ENCODE assay signal across 9 cellular contexts in the genomic region with DNA sequence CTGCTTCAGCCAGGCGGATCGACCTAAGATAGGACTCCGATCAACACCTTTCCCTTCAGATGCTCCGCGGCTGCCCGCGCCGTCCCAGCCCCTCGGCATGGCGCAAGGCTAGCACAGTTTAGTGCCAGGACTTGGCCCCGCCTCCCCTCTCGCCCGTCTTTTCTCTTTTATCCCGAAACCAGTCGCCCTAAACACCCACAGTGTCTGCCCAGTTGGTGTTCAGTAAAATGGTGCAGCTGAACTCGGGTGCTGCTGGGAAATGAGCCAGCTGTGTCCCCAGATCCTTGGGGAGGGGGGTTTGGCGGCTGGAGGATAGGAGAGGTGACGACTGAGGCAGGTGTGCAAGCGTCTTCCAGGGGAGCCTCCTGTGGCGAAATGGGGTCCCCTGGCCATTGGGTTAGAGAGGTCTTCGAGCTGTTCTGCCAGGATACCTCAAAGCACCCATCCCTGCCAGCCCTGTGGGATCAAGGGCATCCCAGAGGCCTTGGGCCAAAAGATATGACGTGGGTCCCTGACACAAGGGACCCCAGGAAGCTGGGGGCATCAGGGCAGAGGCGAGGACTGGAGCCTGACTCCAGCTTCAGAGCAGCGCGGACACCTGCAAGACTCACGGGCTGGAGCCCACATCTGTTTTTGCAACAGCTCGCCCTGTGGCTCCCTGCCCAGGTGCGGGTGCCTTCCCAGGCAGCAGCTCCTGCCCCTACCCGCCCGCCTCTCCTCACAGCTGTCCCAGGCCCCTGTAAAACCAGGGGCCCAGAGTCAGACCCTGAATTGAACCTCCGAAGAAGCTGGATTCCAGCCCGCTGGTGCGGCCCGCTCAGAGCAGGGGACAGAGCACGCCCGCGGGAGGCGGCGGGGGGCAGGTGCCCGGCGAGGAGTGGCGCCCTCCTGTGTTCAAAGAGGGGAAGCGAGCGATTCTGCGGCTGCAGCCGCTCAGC.
A peak's percentile ranks its signal among the peaks of the same experiment; 100 is the strongest.
DNase-seq lines count a peak whose midpoint lies in the region; ATAC-seq and TF ChIP-seq lines count a peak whose summit lies in the region.
"Had no signal": no experiment of that assay in that cellular context is flagged by ENCODE, and none has a peak within 500 bp of the region (broad histone marks: within the 10 kb centered on the region; RNA-seq: fewer than 3 reads in every experiment).

No MANE protein-coding gene starts in this region.

- peaks cover 0 to 14% of the 10 kb centered on the region in 2 donors for H3K27me3 ChIP-seq in muscle layer of colon (ENCODE audit: control insufficient read depth in 1 of 2, insufficient read depth in 2 of 2, low read length in 2 of 2)

- H3K4me1 ChIP-seq in ES-I3 (ENCODE audit: insufficient read depth, low read length): peaks cover 5% of the 10 kb centered on the region; the same call in 1 of the 2 replicates
- peaks cover 16% of the 10 kb centered on the region for H3K4me1 ChIP-seq in muscle layer of colon (ENCODE audit: insufficient read depth, low read length)

- H3K9me3 ChIP-seq in ES-I3 (ENCODE audit: control insufficient read depth, insufficient read depth, low read length) (no peaks in the 10 kb centered on the region), muscle layer of colon (ENCODE audit: low read length) (no peaks in the 10 kb centered on the region)

- H3K36me3 ChIP-seq in ES-I3 (ENCODE audit: insufficient read depth, low read length) (no peaks in the 10 kb centered on the region), muscle layer of colon (ENCODE audit: insufficient read depth, low read length) (no peaks in the 10 kb centered on the region)

- intact Hi-C loops in lower leg skin (cut with DNase I; ENCODE audit: low total_unique reads): loop anchor here (10.0 kb wide), 1 partner anchor 65 kb away; no protein-coding TSS in a partner anchor

- H3K4me3 Mint-ChIP-seq in endothelial cell (ENCODE audit: unreplicated experiment): no peak overlapping the region

- 3% methylated on average over 39 to 41 of the region's 46 CpGs for WGBS in lower leg skin, 2 donors

- peak; percentile 70 for ATAC-seq in HG02938 (IDR thresholded peaks at IDR 0.05; ENCODE audit: unreplicated experiment)

- TF ChIP-seq POLR2A in lower leg skin (IDR thresholded peaks at IDR 0.05): no peak

- TF ChIP-seq CTCF in endothelial cell (IDR thresholded peaks at IDR 0.05; ENCODE audit: unreplicated experiment) (peak; percentile 90), lower leg skin (IDR thresholded peaks at IDR 0.05) (peak in 1 of 3 donors; percentile 36)

- peaks cover 9% of the 10 kb centered on the region for H3K27me3 Mint-ChIP-seq in endothelial cell (ENCODE audit: unreplicated experiment)

- H3K9me3 Mint-ChIP-seq in endothelial cell (ENCODE audit: unreplicated experiment): no peaks in the 10 kb centered on the region

- H3K27ac Mint-ChIP-seq in endothelial cell (ENCODE audit: unreplicated experiment): peak overlapping the region; percentile 27

- peak overlapping the region; percentile 58 for H3K9ac ChIP-seq in ES-I3 (ENCODE audit: low read depth, low read length)
- peak overlapping the region; percentile 27 for H3K9ac ChIP-seq in muscle layer of colon (ENCODE audit: low read length)

- H3K4me3 ChIP-seq in muscle layer of colon (ENCODE audit: low read depth in 1 of 2, low read length in 2 of 2): peak overlapping the region; percentile 38 to 53
- H3K4me3 ChIP-seq in lower leg skin (ENCODE audit: low read depth, poor library complexity, severe bottlenecking): no peak overlapping the region

- DNase-seq in NCI-H774 (lab: John Stamatoyannopoulos, UW): peak; percentile 46
- peak; percentile 27 to 47 (median 43) for DNase-seq in activated CD8-positive, alpha-beta memory T cell treated with anti-CD3 and anti-CD28 coated beads for 48 hours (ENCODE audit: low read depth in 2 of 3, low spot score in 2 of 3)
- peak; percentile 79 for DNase-seq in endothelial cell (ENCODE audit: low spot score)
- peak; percentile 9 to 39 for DNase-seq in stimulated activated CD8-positive, alpha-beta memory T cell treated with anti-CD3 and anti-CD28 coated beads, Interleukin-7, amount 100 ng/mL, for 4 hours (ENCODE audit: low read depth in 2 of 2)
- no peak for DNase-seq in lower leg skin (ENCODE audit: low spot score in 2 of 2)

- H3K27ac ChIP-seq in muscle layer of colon (ENCODE audit: low read depth, low read length): no peak overlapping the region
- H3K27ac ChIP-seq: epithelial cell of prostate had no signal

- peaks cover 1% of the 10 kb centered on the region for H3K36me3 Mint-ChIP-seq in endothelial cell (ENCODE audit: low read depth, unreplicated experiment)

- peaks cover 7% of the 10 kb centered on the region for H3K4me1 Mint-ChIP-seq in endothelial cell (ENCODE audit: unreplicated experiment)

Comparison
In these comparisons a context has a peak if more than half of its experiments do, and no peak if none do; other contexts are left out.
1. DNase-seq: peak in NCI-H774 (single experiment), activated CD8-positive, alpha-beta memory T cell treated with anti-CD3 and anti-CD28 coated beads for 48 hours (3 of 3), endothelial cell (single experiment) and stimulated activated CD8-positive, alpha-beta memory T cell treated with anti-CD3 and anti-CD28 coated beads, Interleukin-7, amount 100 ng/mL, for 4 hours (2 of 2); none in lower leg skin (0 of 2).